In the genomic region with DNA sequence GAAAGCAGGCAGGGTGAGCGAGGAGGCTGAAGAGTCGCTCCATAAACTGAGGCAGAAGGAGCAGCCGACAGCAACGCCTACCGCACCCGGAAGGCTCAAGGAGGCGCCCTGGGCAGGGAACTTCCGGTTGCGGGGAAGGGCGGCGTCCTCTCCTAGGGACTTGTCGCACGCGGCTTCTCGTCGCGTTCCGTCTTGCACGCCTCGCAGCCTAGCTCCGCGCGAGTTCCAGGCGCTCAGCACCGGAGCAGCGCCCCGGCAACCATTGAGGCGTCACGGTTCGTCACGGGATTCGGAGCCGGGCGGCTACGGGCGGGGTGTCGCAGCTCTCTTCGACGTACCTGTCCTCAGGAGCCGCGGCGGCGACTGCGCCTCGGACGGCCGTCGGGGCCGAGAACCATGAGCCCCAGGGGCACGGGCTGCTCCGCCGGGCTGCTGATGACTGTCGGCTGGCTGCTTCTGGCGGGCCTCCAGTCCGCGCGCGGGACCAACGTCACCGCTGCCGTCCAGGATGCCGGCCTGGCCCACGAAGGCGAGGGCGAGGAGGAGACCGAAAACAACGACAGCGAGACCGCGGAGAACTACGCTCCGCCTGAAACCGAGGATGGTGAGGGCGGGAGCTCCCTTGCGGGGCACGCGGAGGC, we compare ENCODE assay signal across 22 cellular contexts. TPM values are rescaled to one million over a fixed set of nuclear protein-coding genes. Genes with fewer than 3 reads are reported as not detected.
"Had no signal": no experiment of that assay in that cellular context is flagged by ENCODE, and none has a peak within 500 bp of the region (broad histone marks: within the 10 kb centered on the region; RNA-seq: fewer than 3 reads in every experiment).

A gene with protein sequence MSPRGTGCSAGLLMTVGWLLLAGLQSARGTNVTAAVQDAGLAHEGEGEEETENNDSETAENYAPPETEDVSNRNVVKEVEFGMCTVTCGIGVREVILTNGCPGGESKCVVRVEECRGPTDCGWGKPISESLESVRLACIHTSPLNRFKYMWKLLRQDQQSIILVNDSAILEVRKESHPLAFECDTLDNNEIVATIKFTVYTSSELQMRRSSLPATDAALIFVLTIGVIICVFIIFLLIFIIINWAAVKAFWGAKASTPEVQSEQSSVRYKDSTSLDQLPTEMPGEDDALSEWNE (plus strand): TSS at position 332 of the 641 bp plus-strand sequence. CDS start 65 bp downstream, at position 397.

- H3K36me3 ChIP-seq: heart right ventricle, thoracic aorta, WERI-Rb-1 had no signal

- ATAC-seq: activated naive CD4-positive, alpha-beta T cell treated with anti-CD3 and anti-CD28 coated beads, Interleukin-2, amount 50 U/mL, for 72 hours; activated T-helper 17 cell treated with anti-CD3 and anti-CD28 coated beads, Interleukin-2, amount 50 U/mL, for 72 hours; body of pancreas; heart right ventricle; natural killer cell treated with Interleukin-12 subunit alpha and Interleukin-12 subunit beta and Interleukin-15 and Interleukin-18, amount 100 ng/mL, for 72 hours; psoas muscle; T-cell had no signal

- H3K9me3 ChIP-seq: body of pancreas, psoas muscle, thoracic aorta had no signal

- DNase-seq: activated CD4-positive, alpha-beta T cell treated with anti-CD3 and anti-CD28 coated beads, Interleukin-2, amount 10 ng/mL, durations not matched to agents 7 days and 5 days; activated T-cell treated with anti-CD3 and anti-CD28 coated beads for 4 hours; amniotic stem cell; body of pancreas; central memory CD4-positive, alpha-beta T cell; cortex of kidney; effector CD8-positive, alpha-beta T cell; stimulated activated CD4-positive, alpha-beta T cell treated with anti-CD3 and anti-CD28 coated beads, Interleukin-4, amount 100 ng/mL, for 1 hour; T-cell; WERI-Rb-1 had no signal

- FAIRE-seq: frontal cortex had no signal

- H3K27me3 ChIP-seq: body of pancreas had no signal

- H3K4me1 ChIP-seq: body of pancreas, heart right ventricle, psoas muscle had no signal

- H3K4me3 ChIP-seq: body of pancreas, heart right ventricle, psoas muscle, thoracic aorta had no signal

- H3K27ac ChIP-seq: body of pancreas, heart right ventricle, psoas muscle, thoracic aorta, WERI-Rb-1 had no signal

RNA-seq across cellular contexts. Expression of the gene that starts here (rescaled TPM):
- total RNA-seq: activated CD4-positive, alpha-beta T cell treated with anti-CD3 and anti-CD28 coated beads, Interleukin-2, amount 10 ng/mL, durations not matched to agents 7 days and 5 days; activated CD8-positive, alpha-beta memory T cell treated with anti-CD3 and anti-CD28 coated beads for 36 hours; activated naive CD4-positive, alpha-beta T cell treated with anti-CD3 and anti-CD28 coated beads, Interleukin-2, amount 50 U/mL, for 72 hours; activated T-helper 17 cell treated with anti-CD3 and anti-CD28 coated beads, Interleukin-2, amount 50 U/mL, for 72 hours; body of pancreas; fibroblast of lung; frontal cortex; heart right ventricle; lung microvascular endothelial cell; natural killer cell treated with Interleukin-12 subunit alpha and Interleukin-12 subunit beta and Interleukin-15 and Interleukin-18, amount 100 ng/mL, for 72 hours; omental fat pad; psoas muscle; T-cell; thoracic aorta; urinary bladder had no signal
- polyA plus RNA-seq: fibroblast of lung, heart right ventricle, psoas muscle, urinary bladder had no signal
